11 cellular contexts compared by ENCODE assay signal in the genomic region with DNA sequence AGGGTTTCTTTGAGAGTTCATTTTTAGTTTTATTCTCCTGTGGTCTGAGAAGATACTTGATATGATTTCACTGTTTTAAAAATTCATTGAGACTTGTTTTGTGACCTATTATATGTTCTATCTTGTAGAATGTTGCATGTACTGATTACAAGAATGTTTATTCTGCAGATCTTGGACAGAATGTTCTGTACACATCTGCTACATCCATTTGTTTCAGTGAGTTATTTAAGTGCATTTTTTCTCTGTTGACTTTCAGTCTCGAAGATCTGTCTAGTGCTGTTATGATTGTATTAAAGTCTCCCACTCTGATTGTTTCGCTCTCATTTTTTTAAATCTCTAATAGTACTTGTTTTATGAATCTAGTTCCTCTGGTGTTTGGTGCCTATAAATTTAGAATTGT.
DNase-seq lines count a peak whose midpoint lies in the region; ATAC-seq and TF ChIP-seq lines count a peak whose summit lies in the region.
"Had no signal": no experiment of that assay in that cellular context is flagged by ENCODE, and none has a peak within 500 bp of the region (broad histone marks: within the 10 kb centered on the region; RNA-seq: fewer than 3 reads in every experiment).

No MANE protein-coding gene starts in this region.

- CTCF ChIA-PET in activated CD4-positive, alpha-beta T cell treated with anti-CD3 and anti-CD28 coated beads for 36 hours (lab: Charles Lee), result interaction anchor here (0.8 to 8.3 kb wide), 5 partner anchors 9 to 27 kb away, joined by 3 to 115 read pairs (median 4); no protein-coding TSS in a partner anchor

- no peak overlapping the region for H3K4me3 ChIP-seq in RWPE2 (ENCODE audit: severe bottlenecking)

- H3K4me3 Mint-ChIP-seq in activated CD4-positive, alpha-beta T cell treated with anti-CD3 and anti-CD28 coated beads for 36 hours, result peak overlapping the region; percentile 15
- peak overlapping the region; percentile 94 to 99 (median 97) for H3K4me3 Mint-ChIP-seq in immature natural killer cell
- H3K4me3 Mint-ChIP-seq in stimulated activated memory B cell treated with anti-CD40 and anti-IgM and Interleukin-4, amounts not matched to agents 10 μg/mL and 1 μg/mL and 100 μg/mL, for 72 hours, result peak overlapping the region; percentile 98
- H3K4me3 Mint-ChIP-seq in mesothelial cell of epicardium, result no peak overlapping the region

- ATAC-seq in activated CD4-positive, alpha-beta T cell treated with anti-CD3 and anti-CD28 coated beads for 36 hours, result no peak
- no peak for ATAC-seq in RWPE2 (ENCODE audit: low read depth)
- ATAC-seq in stimulated activated memory B cell treated with anti-CD40 and anti-IgM and Interleukin-4, amounts not matched to agents 10 μg/mL and 1 μg/mL and 100 μg/mL, for 72 hours, result no peak

- no peaks in the 10 kb centered on the region for H3K36me3 Mint-ChIP-seq in activated CD4-positive, alpha-beta T cell treated with anti-CD3 and anti-CD28 coated beads for 36 hours (ENCODE audit: low read depth)
- H3K36me3 Mint-ChIP-seq in immature natural killer cell (no peaks in the 10 kb centered on the region), mesothelial cell of epicardium (no peaks in the 10 kb centered on the region)
- no peaks in the 10 kb centered on the region for H3K36me3 Mint-ChIP-seq in stimulated activated memory B cell treated with anti-CD40 and anti-IgM and Interleukin-4, amounts not matched to agents 10 μg/mL and 1 μg/mL and 100 μg/mL, for 72 hours

- no peak overlapping the region for H3K27ac Mint-ChIP-seq in activated CD4-positive, alpha-beta T cell treated with anti-CD3 and anti-CD28 coated beads for 36 hours
- H3K27ac Mint-ChIP-seq in immature natural killer cell, result peak overlapping the region; percentile 36 to 95 (median 89)
- H3K27ac Mint-ChIP-seq in stimulated activated memory B cell treated with anti-CD40 and anti-IgM and Interleukin-4, amounts not matched to agents 10 μg/mL and 1 μg/mL and 100 μg/mL, for 72 hours, result peak overlapping the region; percentile 100
- H3K27ac Mint-ChIP-seq in mesothelial cell of epicardium, result no peak overlapping the region

- no peaks in the 10 kb centered on the region for H3K9me3 ChIP-seq in RWPE2 (ENCODE audit: severe bottlenecking)
- H3K9me3 ChIP-seq: adrenal gland had no signal

- H3K9me3 Mint-ChIP-seq in activated CD4-positive, alpha-beta T cell treated with anti-CD3 and anti-CD28 coated beads for 36 hours (ENCODE audit: low read depth), result no peaks in the 10 kb centered on the region
- H3K9me3 Mint-ChIP-seq in immature natural killer cell, result no peaks in the 10 kb centered on the region
- no peaks in the 10 kb centered on the region for H3K9me3 Mint-ChIP-seq in stimulated activated memory B cell treated with anti-CD40 and anti-IgM and Interleukin-4, amounts not matched to agents 10 μg/mL and 1 μg/mL and 100 μg/mL, for 72 hours
- H3K9me3 Mint-ChIP-seq in mesothelial cell of epicardium, result peaks cover 78% of the 10 kb centered on the region

- H3K4me1 Mint-ChIP-seq in activated CD4-positive, alpha-beta T cell treated with anti-CD3 and anti-CD28 coated beads for 36 hours, result peaks cover 34% of the 10 kb centered on the region
- peaks cover 35 to 45% of the 10 kb centered on the region in 2 donors for H3K4me1 Mint-ChIP-seq in immature natural killer cell
- H3K4me1 Mint-ChIP-seq in stimulated activated memory B cell treated with anti-CD40 and anti-IgM and Interleukin-4, amounts not matched to agents 10 μg/mL and 1 μg/mL and 100 μg/mL, for 72 hours, result peaks cover 69% of the 10 kb centered on the region
- no peaks in the 10 kb centered on the region for H3K4me1 Mint-ChIP-seq in mesothelial cell of epicardium

- no peaks in the 10 kb centered on the region for H3K27me3 ChIP-seq in RWPE2 (ENCODE audit: insufficient read depth, poor library complexity, severe bottlenecking)
- H3K27me3 ChIP-seq: adrenal gland had no signal

- H3K27me3 Mint-ChIP-seq in activated CD4-positive, alpha-beta T cell treated with anti-CD3 and anti-CD28 coated beads for 36 hours, result no peaks in the 10 kb centered on the region
- peaks cover 0 to 12% (median 6%) of the 10 kb centered on the region in 3 donors for H3K27me3 Mint-ChIP-seq in immature natural killer cell (ENCODE audit: low read depth in 3 of 3)
- no peaks in the 10 kb centered on the region for H3K27me3 Mint-ChIP-seq in stimulated activated memory B cell treated with anti-CD40 and anti-IgM and Interleukin-4, amounts not matched to agents 10 μg/mL and 1 μg/mL and 100 μg/mL, for 72 hours
- no peaks in the 10 kb centered on the region for H3K27me3 Mint-ChIP-seq in mesothelial cell of epicardium (ENCODE audit: low read depth)

- H3K4me1 ChIP-seq in RWPE2 (ENCODE audit: insufficient read depth, poor library complexity, severe bottlenecking), result peaks cover 54% of the 10 kb centered on the region

- peak overlapping the region; percentile 63 for H3K27ac ChIP-seq in RWPE2 (ENCODE audit: poor library complexity, severe bottlenecking)

- POLR2A ChIA-PET in activated CD4-positive, alpha-beta T cell treated with anti-CD3 and anti-CD28 coated beads for 36 hours (lab: Charles Lee), result interaction anchor here (0.6 kb wide), 1 partner anchor 13 kb away, joined by 4 read pairs; no protein-coding TSS in a partner anchor

- TF ChIP-seq CTCF in RWPE2 (IDR thresholded peaks at IDR 0.05; ENCODE audit: poor library complexity, severe bottlenecking), result no peak
- no peak for TF ChIP-seq CTCF in mesothelial cell of epicardium (IDR thresholded peaks at IDR 0.05; ENCODE audit: unreplicated experiment)

- intact Hi-C loops in activated CD4-positive, alpha-beta T cell treated with anti-CD3 and anti-CD28 coated beads for 36 hours (cut with DNase I, micrococcal nuclease), result no loop called here

- H3K36me3 ChIP-seq in RWPE2 (ENCODE audit: low read depth), result no peaks in the 10 kb centered on the region
- H3K36me3 ChIP-seq: adrenal gland had no signal

- DNase-seq in activated CD4-positive, alpha-beta T cell treated with anti-CD3 and anti-CD28 coated beads for 36 hours, result no peak
- no peak for DNase-seq in activated CD4-positive, alpha-beta T cell treated with anti-CD3 and anti-CD28 coated beads for 1 hour
- DNase-seq in RWPE2 (ENCODE audit: low spot score), result no peak
- no peak for DNase-seq in immature natural killer cell
- no peak for DNase-seq in germinal center (ENCODE audit: low spot score)
- no peak for DNase-seq in islet precursor cell
- no peak for DNase-seq in mesothelial cell of epicardium (ENCODE audit: low spot score in 2 of 2, unreplicated experiment in 2 of 2)
- DNase-seq: NCI-H1105, retina had no signal

Comparison
In these comparisons a context has a peak if more than half of its experiments do, and no peak if none do; other contexts are left out.
1. H3K27ac Mint-ChIP-seq: peak in immature natural killer cell (6 of 6) and stimulated activated memory B cell treated with anti-CD40 and anti-IgM and Interleukin-4, amounts not matched to agents 10 μg/mL and 1 μg/mL and 100 μg/mL, for 72 hours (single experiment); none in activated CD4-positive, alpha-beta T cell treated with anti-CD3 and anti-CD28 coated beads for 36 hours (single experiment) and mesothelial cell of epicardium (single experiment).